ENCODE assay signal across 8 cellular contexts in the genomic region with DNA sequence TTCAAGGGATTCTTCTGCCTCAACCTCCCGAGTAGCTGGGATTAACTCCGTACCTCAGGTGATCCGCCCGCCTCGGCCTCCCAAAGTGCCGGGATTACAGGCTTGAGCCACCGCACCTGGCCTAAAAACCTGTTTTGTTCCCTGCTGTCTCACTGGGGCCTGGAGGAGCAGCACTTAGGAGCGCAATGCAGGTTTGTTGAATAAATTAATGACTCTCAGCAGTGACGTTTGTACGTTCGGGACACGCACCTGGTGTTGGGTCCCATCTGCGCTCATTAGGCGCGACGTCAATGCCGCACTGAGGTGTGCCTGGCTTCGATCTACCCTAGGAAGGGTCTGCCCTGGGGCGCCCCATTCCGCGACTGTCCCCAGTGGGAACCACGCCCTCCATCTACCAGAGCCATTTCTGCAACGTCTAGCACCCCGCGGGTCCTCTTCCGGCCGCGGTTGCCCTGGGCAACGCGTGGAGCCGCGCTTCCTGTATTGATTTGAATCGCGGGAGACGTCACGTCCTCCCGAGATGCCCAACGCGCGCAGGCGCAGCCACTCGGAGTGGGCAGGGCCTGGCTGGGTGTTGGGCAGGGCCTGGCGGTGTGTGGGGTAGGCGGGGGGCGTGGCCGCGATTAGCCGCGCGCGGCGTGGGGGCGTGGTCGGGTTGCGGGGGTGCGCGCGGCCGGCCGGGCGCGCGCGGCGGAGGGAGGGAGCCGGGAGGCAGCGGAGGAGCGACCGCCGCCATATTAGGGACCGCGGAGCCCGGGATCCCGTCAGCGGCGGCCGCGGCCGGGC. TPM values are rescaled to one million over a fixed set of nuclear protein-coding genes. Genes with fewer than 3 reads are reported as not detected.
DNase-seq lines count a peak whose midpoint lies in the region; ATAC-seq and TF ChIP-seq lines count a peak whose summit lies in the region.

Gene FZR1 (plus strand): TSS at position 714 of the 786 bp plus-strand sequence. CDS start 16,679 bp downstream, outside the sequence.

- H3K9ac ChIP-seq in muscle layer of colon (ENCODE audit: low read length): peak within 1 kb of the TSS; percentile 61

- H3K27me3 ChIP-seq in PC-9 (ENCODE audit: insufficient read depth, low read depth) (no peaks in the 10 kb centered on the region), esophagus (ENCODE audit: control insufficient read depth in 1 of 2, insufficient read depth in 2 of 2, low read length in 2 of 2) (no peaks in the 10 kb centered on the region), muscle layer of colon (ENCODE audit: control insufficient read depth in 1 of 2, insufficient read depth in 2 of 2, low read length in 2 of 2) (no peaks in the 10 kb centered on the region)

- no peaks in the 10 kb centered on the region for H3K27me3 Mint-ChIP-seq in activated T-cell treated with anti-CD3 and anti-CD28 coated beads, Interleukin-2, amount 50 U/mL, for 24 hours

- ATAC-seq in GM21619 (IDR thresholded peaks at IDR 0.05; ENCODE audit: unreplicated experiment): peak; percentile 73

- intact Hi-C loops in PC-9 (cut with micrococcal nuclease; ENCODE audit: unreplicated experiment): no loop called here

- no peaks in the 10 kb centered on the region for H3K9me3 Mint-ChIP-seq in activated T-cell treated with anti-CD3 and anti-CD28 coated beads, Interleukin-2, amount 50 U/mL, for 24 hours

- peaks cover 12% of the 10 kb centered on the region; the same call in 1 of the 2 replicates for H3F3A ChIP-seq in PC-9 (ENCODE audit: insufficient read depth, low read depth)

- DNase-seq in DMS153 (lab: John Stamatoyannopoulos, UW) (peak; percentile 97), PC-9 (peak; percentile 89 to 97)
- DNase-seq in Jurkat, Clone E6-1 (ENCODE audit: low read depth, low spot score): peak; percentile 97
- peak; percentile 100 for DNase-seq in activated T-cell treated with anti-CD3 and anti-CD28 coated beads, Interleukin-2, amount 50 U/mL, for 24 hours
- peak; percentile 99 for DNase-seq in stimulated activated CD8-positive, alpha-beta memory T cell treated with anti-CD3 and anti-CD28 coated beads, Interleukin-7, amount 100 ng/mL, for 24 hours (ENCODE audit: low read depth)

- CTCF ChIA-PET in PC-9 (lab: Charles Lee): no interaction called here

- peak within 1 kb of the TSS; percentile 92 for H3K27ac Mint-ChIP-seq in activated T-cell treated with anti-CD3 and anti-CD28 coated beads, Interleukin-2, amount 50 U/mL, for 24 hours

- POLR2A ChIA-PET in PC-9 (lab: Charles Lee; ENCODE audit: unreplicated experiment): interaction anchor here (0.6 kb wide), 1 partner anchor 221 kb away, joined by 4 read pairs; no protein-coding TSS in a partner anchor

- no peaks in the 10 kb centered on the region for H3K9me2 ChIP-seq in PC-9 (ENCODE audit: insufficient read depth)

- peak within 1 kb of the TSS; percentile 93 for H3K4me3 Mint-ChIP-seq in activated T-cell treated with anti-CD3 and anti-CD28 coated beads, Interleukin-2, amount 50 U/mL, for 24 hours

- H3K79me2 ChIP-seq in PC-9 (ENCODE audit: low read depth): peaks cover 39% of the 10 kb centered on the region

- no peak; the same call in 1 of the 2 replicates for TF ChIP-seq CTCF in PC-9 (conservative IDR thresholded peaks at IDR 0.05)

- H2AFZ ChIP-seq in PC-9: peak within 1 kb of the TSS; percentile 86

- H3K36me3 Mint-ChIP-seq in activated T-cell treated with anti-CD3 and anti-CD28 coated beads, Interleukin-2, amount 50 U/mL, for 24 hours (ENCODE audit: low read depth): peaks cover 36% of the 10 kb centered on the region

- peak within 1 kb of the TSS; percentile 84 for H3K4me3 ChIP-seq in Jurkat, Clone E6-1 (ENCODE audit: low read length)
- H3K4me3 ChIP-seq in PC-9: peak within 1 kb of the TSS; percentile 68
- H3K4me3 ChIP-seq in esophagus (ENCODE audit: low read depth in 1 of 2, low read length in 2 of 2): peak within 1 kb of the TSS; percentile 86 to 98
- H3K4me3 ChIP-seq in muscle layer of colon (ENCODE audit: low read depth in 1 of 2, low read length in 2 of 2): peak within 1 kb of the TSS; percentile 78 to 84

- H3K4me1 ChIP-seq in PC-9 (replicated peaks; ENCODE audit: insufficient read depth) (0 out of 2 replicates have a peak, but pooled peaks cover 10% of the 10 kb centered on the region), esophagus (ENCODE audit: control insufficient read depth in 2 of 2, insufficient read depth in 2 of 2, low read length in 1 of 2) (peaks cover 7 to 17% of the 10 kb centered on the region in 2 donors), muscle layer of colon (ENCODE audit: insufficient read depth, low read length) (peaks cover 8% of the 10 kb centered on the region)

- H3K36me3 ChIP-seq in PC-9 (ENCODE audit: low read depth) (no peaks in the 10 kb centered on the region), esophagus (ENCODE audit: control insufficient read depth in 2 of 2, insufficient read depth in 2 of 2, low read length in 1 of 2) (peaks cover 4 to 11% of the 10 kb centered on the region in 2 donors), muscle layer of colon (ENCODE audit: insufficient read depth, low read length) (peaks cover 16% of the 10 kb centered on the region)

- WGBS in esophagus, 2 donors: 1% methylated on average over 58 to 79 of the region's 79 CpGs

- H3K9me3 ChIP-seq in PC-9 (ENCODE audit: insufficient read depth, low read depth) (no peaks in the 10 kb centered on the region), esophagus (ENCODE audit: control insufficient read depth in 2 of 2, insufficient read depth in 1 of 2, low read depth in 1 of 2, low read length in 1 of 2) (peaks cover 0 to 2% of the 10 kb centered on the region in 2 donors), muscle layer of colon (ENCODE audit: low read length) (no peaks in the 10 kb centered on the region)

- H3K27ac ChIP-seq in PC-9 (peak within 1 kb of the TSS; percentile 90), esophagus (ENCODE audit: low read depth in 2 of 2, low read length in 1 of 2) (peak within 1 kb of the TSS; percentile 97 to 99), muscle layer of colon (ENCODE audit: low read depth, low read length) (peak within 1 kb of the TSS; percentile 93)

- H3K4me1 Mint-ChIP-seq in activated T-cell treated with anti-CD3 and anti-CD28 coated beads, Interleukin-2, amount 50 U/mL, for 24 hours (ENCODE audit: low read depth): peaks cover 49% of the 10 kb centered on the region

- peaks cover 16% of the 10 kb centered on the region for H4K20me1 ChIP-seq in PC-9 (ENCODE audit: insufficient read depth)

- H3K4me2 ChIP-seq in PC-9: peak within 1 kb of the TSS; percentile 82

- BruUV-seq in PC-9 (replicated peaks; lab: Mats Ljungman, UMichigan): TSS peak; percentile 92

RNA-seq across cellular contexts. Expression of gene FZR1, which starts in this region (rescaled TPM):
- 55.9 TPM for polyA plus RNA-seq in Jurkat, Clone E6-1 (2012; ENCODE audit: insufficient read depth, insufficient read length)
- total RNA-seq in PC-9 (2021): 57.0 and 60.4 TPM in 2 replicates
- 10 to 100 TPM; 23.0 to 28.0 TPM for polyA plus RNA-seq in esophagus

Comparison
In these comparisons a context has a peak if more than half of its experiments do, and no peak if none do; other contexts are left out.
1. Peak in every context shown above with its lines: DNase-seq, ATAC-seq, H3K4me3 ChIP-seq and H3K27ac ChIP-seq.